18 cellular contexts compared by ENCODE assay signal in the genomic region with DNA sequence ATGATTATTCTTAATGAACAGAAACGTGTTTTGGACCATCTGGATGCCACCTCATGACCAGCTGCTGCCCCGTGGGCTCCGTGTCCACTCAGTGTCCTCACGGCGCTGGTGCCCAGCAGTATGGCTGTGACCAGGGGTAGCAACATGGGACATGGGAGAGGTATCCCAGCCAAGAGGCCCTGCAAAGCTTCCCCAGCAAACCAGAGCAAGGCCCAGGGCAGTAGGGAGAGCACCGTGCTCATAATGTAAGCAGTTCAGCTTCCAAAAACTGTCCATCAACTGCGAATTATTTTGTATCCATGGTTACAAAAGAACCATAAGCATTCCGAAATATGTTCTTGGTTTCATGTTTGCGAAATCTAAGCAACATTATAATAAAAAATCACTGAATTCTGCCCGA.
DNase-seq lines count a peak whose midpoint lies in the region; ATAC-seq and TF ChIP-seq lines count a peak whose summit lies in the region.
"Had no signal": no experiment of that assay in that cellular context is flagged by ENCODE, and none has a peak within 500 bp of the region (broad histone marks: within the 10 kb centered on the region; RNA-seq: fewer than 3 reads in every experiment).

No MANE protein-coding gene starts in this region.

- H3K36me3 Mint-ChIP-seq in HFFc6 (ENCODE audit: low read depth), result peaks cover 29% of the 10 kb centered on the region
- H3K36me3 Mint-ChIP-seq in CD4-positive, alpha-beta T cell (ENCODE audit: low read depth), result no peaks in the 10 kb centered on the region
- H3K36me3 Mint-ChIP-seq: stimulated activated effector memory CD8-positive, alpha-beta T cell treated with anti-CD3 and anti-CD28 coated beads, Interleukin-12 subunit alpha, Interleukin-12 subunit beta, amount 100 ng/mL, for 72 hours had no signal

- peaks cover 16% of the 10 kb centered on the region for H3K9me3 Mint-ChIP-seq in HFFc6
- H3K9me3 Mint-ChIP-seq in CD4-positive, alpha-beta T cell, result no peaks in the 10 kb centered on the region
- H3K9me3 Mint-ChIP-seq: activated naive CD4-positive, alpha-beta T cell treated with anti-CD3 and anti-CD28 coated beads, Interleukin-2, amount 50 U/mL, for 24 hours had no signal

- intact Hi-C loops in lower lobe of right lung (cut with DNase I) (no loop called here), transverse colon (cut with DNase I; ENCODE audit: low total_unique reads) (loop anchor here (1.0 kb wide), 1 partner anchor 31 kb away; no protein-coding TSS in a partner anchor)
- intact Hi-C loops in CD4-positive, alpha-beta T cell (cut with DNase I, micrococcal nuclease), result no loop called here

- H3K4me3 Mint-ChIP-seq in HFFc6, result peak overlapping the region; percentile 8; the same call in 1 of the 2 replicates
- H3K4me3 Mint-ChIP-seq in CD4-positive, alpha-beta T cell, result no peak overlapping the region
- H3K4me3 Mint-ChIP-seq: activated naive CD4-positive, alpha-beta T cell treated with anti-CD3 and anti-CD28 coated beads, Interleukin-2, amount 50 U/mL, for 24 hours; stimulated activated effector memory CD8-positive, alpha-beta T cell treated with anti-CD3 and anti-CD28 coated beads, Interleukin-12 subunit alpha, Interleukin-12 subunit beta, amount 100 ng/mL, for 72 hours had no signal

- TF ChIP-seq POLR2A in transverse colon (IDR thresholded peaks at IDR 0.05), result no peak

- no peak overlapping the region for H3K4me3 ChIP-seq in lower lobe of right lung
- no peak overlapping the region for H3K4me3 ChIP-seq in transverse colon
- no peak overlapping the region for H3K4me3 ChIP-seq in HAP-1
- H3K4me3 ChIP-seq: MG63, SK-N-MC had no signal

- H3K27ac ChIP-seq in lower lobe of right lung, result no peak overlapping the region
- H3K27ac ChIP-seq in transverse colon, result peak overlapping the region; percentile 42 to 74 (median 58)
- H3K27ac ChIP-seq in CD4-positive, alpha-beta T cell (ENCODE audit: low read depth, low read length), result no peak overlapping the region
- H3K27ac ChIP-seq: SK-N-MC had no signal

- H3K27ac Mint-ChIP-seq in HFFc6, result peak overlapping the region; percentile 53; the same call in 1 of the 2 replicates
- H3K27ac Mint-ChIP-seq in CD4-positive, alpha-beta T cell, result no peak overlapping the region
- H3K27ac Mint-ChIP-seq: activated naive CD4-positive, alpha-beta T cell treated with anti-CD3 and anti-CD28 coated beads, Interleukin-2, amount 50 U/mL, for 24 hours; stimulated activated effector memory CD8-positive, alpha-beta T cell treated with anti-CD3 and anti-CD28 coated beads, Interleukin-12 subunit alpha, Interleukin-12 subunit beta, amount 100 ng/mL, for 72 hours had no signal

- TF ChIP-seq EP300 in transverse colon (IDR thresholded peaks at IDR 0.05; ENCODE audit: low read depth), result no peak

- POLR2A ChIA-PET in CD4-positive, alpha-beta T cell (lab: Charles Lee), result no interaction called here

- WGBS in transverse colon (ENCODE audit: low coverage in 1 of 2), 2 donors, result 63 to 64% methylated on average over 5 to 10 of the region's 10 CpGs

- TF ChIP-seq CTCF in HFFc6 (IDR thresholded peaks at IDR 0.05), result no peak
- TF ChIP-seq CTCF in lower lobe of right lung (IDR thresholded peaks at IDR 0.05), result no peak
- TF ChIP-seq CTCF in transverse colon (IDR thresholded peaks at IDR 0.05), result no peak
- TF ChIP-seq CTCF in CD4-positive, alpha-beta T cell (IDR thresholded peaks at IDR 0.05), result no peak

- no peaks in the 10 kb centered on the region for H3K36me3 ChIP-seq in lower lobe of right lung
- no peaks in the 10 kb centered on the region for H3K36me3 ChIP-seq in transverse colon
- H3K36me3 ChIP-seq in HAP-1 (replicated peaks), result no peaks in the 10 kb centered on the region
- H3K36me3 ChIP-seq: MG63 had no signal

- H3K9me3 ChIP-seq in lower lobe of right lung, result peaks cover 5% of the 10 kb centered on the region
- H3K9me3 ChIP-seq in transverse colon, result no peaks in the 10 kb centered on the region
- no peaks in the 10 kb centered on the region for H3K9me3 ChIP-seq in CD4-positive, alpha-beta T cell (ENCODE audit: control insufficient read depth, low read length)
- H3K9me3 ChIP-seq in HAP-1, result peaks cover 4% of the 10 kb centered on the region; the same call in 1 of the 2 replicates
- H3K9me3 ChIP-seq: MG63 had no signal

- H3K27me3 Mint-ChIP-seq in HFFc6 (ENCODE audit: insufficient read depth), result peaks cover 6% of the 10 kb centered on the region
- peaks cover 35% of the 10 kb centered on the region for H3K27me3 Mint-ChIP-seq in CD4-positive, alpha-beta T cell

- H3K27me3 ChIP-seq in lower lobe of right lung (ENCODE audit: low read depth) (no peaks in the 10 kb centered on the region), transverse colon (no peaks in the 10 kb centered on the region), HAP-1 (ENCODE audit: low read depth) (no peaks in the 10 kb centered on the region)
- H3K27me3 ChIP-seq in CD4-positive, alpha-beta T cell (ENCODE audit: control insufficient read depth, insufficient read depth, low read length), result no peaks in the 10 kb centered on the region
- H3K27me3 ChIP-seq: MG63 had no signal

- H3K4me1 ChIP-seq in lower lobe of right lung (peaks cover 9% of the 10 kb centered on the region), transverse colon (peaks cover 0 to 28% (median 18%) of the 10 kb centered on the region in 4 donors), HAP-1 (no peaks in the 10 kb centered on the region)

- in situ Hi-C loops in transverse colon (cut with MboI; ENCODE audit: low pct_ligation_motif_present in 1 of 4, low pct_unique_long_range_greater_than_20kb in 1 of 4, low sequenced_read_pairs in 3 of 4) (no loop called here), HAP-1 (cut with MboI; ENCODE audit: low sequenced_read_pairs) (no loop called here)

- CTCF ChIA-PET in CD4-positive, alpha-beta T cell (lab: Charles Lee), result no interaction called here

- H3K4me1 Mint-ChIP-seq in HFFc6 (ENCODE audit: low read depth), result peaks cover 22% of the 10 kb centered on the region
- H3K4me1 Mint-ChIP-seq in CD4-positive, alpha-beta T cell (ENCODE audit: low read depth), result no peaks in the 10 kb centered on the region
- H3K4me1 Mint-ChIP-seq: activated naive CD4-positive, alpha-beta T cell treated with anti-CD3 and anti-CD28 coated beads, Interleukin-2, amount 50 U/mL, for 24 hours; stimulated activated effector memory CD8-positive, alpha-beta T cell treated with anti-CD3 and anti-CD28 coated beads, Interleukin-12 subunit alpha, Interleukin-12 subunit beta, amount 100 ng/mL, for 72 hours had no signal

- DNase-seq in HFFc6 (peak; percentile 29), epidermal melanocyte (ENCODE audit: insufficient read length, low spot score) (peak; percentile 34), lower lobe of right lung (peak; percentile 32), transverse colon (no peak), LoVo (ENCODE audit: low spot score) (no peak), HAP-1 (ENCODE audit: low spot score in 2 of 2) (no peak)
- no peak for DNase-seq in CD4-positive, alpha-beta T cell
- DNase-seq: activated CD4-positive, alpha-beta T cell treated with anti-CD3 and anti-CD28 coated beads for 48 hours; DMS79; MG63; NCI-H1436; NCI-H524; small intestine; stimulated activated CD4-positive, alpha-beta T cell treated with anti-CD3 and anti-CD28 coated beads, Interleukin-2, amount 100 ng/mL, for 24 hours; T-helper 2 cell had no signal

- ATAC-seq in lower lobe of right lung, result no peak
- ATAC-seq in CD4-positive, alpha-beta T cell (ENCODE audit: poor library complexity), result no peak
- ATAC-seq: stimulated activated effector memory CD8-positive, alpha-beta T cell treated with anti-CD3 and anti-CD28 coated beads, Interleukin-12 subunit alpha, Interleukin-12 subunit beta, amount 100 ng/mL, for 72 hours had no signal

Comparison
In these comparisons a context has a peak if more than half of its experiments do, and no peak if none do; other contexts are left out.
1. DNase-seq: peak in HFFc6 (single experiment), epidermal melanocyte (single experiment) and lower lobe of right lung (single experiment); none in transverse colon (single experiment), LoVo (single experiment), CD4-positive, alpha-beta T cell (0 of 10) and HAP-1 (0 of 2).
2. H3K27ac ChIP-seq: peak in transverse colon (4 of 4); none in lower lobe of right lung (single experiment) and CD4-positive, alpha-beta T cell (single experiment).